8 cellular contexts compared by ENCODE assay signal in genomic region chr1:19096036-19096833, GRCh38.
DNase-seq lines count a peak whose midpoint lies in the region; ATAC-seq and TF ChIP-seq lines count a peak whose summit lies in the region.

No MANE protein-coding gene starts in this region.

- peaks cover 9% of the 10 kb centered on the region for H3K4me1 ChIP-seq in IMR-90 (ENCODE audit: control insufficient read depth, insufficient read depth, low read length)

- intact Hi-C loops in IMR-90 (cut with micrococcal nuclease) = loop anchor here (1.0 to 10.0 kb wide), 2 partner anchors 189 to 501 kb away; no protein-coding TSS in a partner anchor

- H3K27ac ChIP-seq in C4-2B (no peak overlapping the region), IMR-90 (ENCODE audit: insufficient read depth, low read length) (no peak overlapping the region)

- WGBS in IMR-90 (ENCODE audit: extremely low coverage in 2 of 2, insufficient read length in 1 of 2), 2 experiments = 60% methylated on average over 3 of the region's 7 CpGs; no CpG with 5 or more reads in 1 of the 2 experiments

- H3K4me2 ChIP-seq in IMR-90 (ENCODE audit: low read depth, low read length) = no peak overlapping the region

- no peak overlapping the region for H3K23ac ChIP-seq in IMR-90 (ENCODE audit: low read depth, low read length)

- peak; percentile 7 for DNase-seq in IMR-90
- DNase-seq in cerebellar cortex (ENCODE audit: low spot score) = peak; percentile 77
- peak; percentile 59 to 61 for DNase-seq in lung microvascular endothelial cell (ENCODE audit: low read depth in 2 of 2)
- DNase-seq in HCEC 1CT = no peak
- DNase-seq in cortex of kidney (lab: John Stamatoyannopoulos, UW) = no peak
- DNase-seq in GDM1 (lab: John Stamatoyannopoulos, UW) = no peak

- H2AK5ac ChIP-seq in IMR-90 (ENCODE audit: low read depth, low read length) = no peak overlapping the region

- H3K4me3 ChIP-seq in IMR-90 (ENCODE audit: insufficient read depth, low read depth, low read length) = no peak overlapping the region

- H2BK20ac ChIP-seq in IMR-90 (ENCODE audit: low read depth, low read length) = no peak overlapping the region

- peaks cover 25% of the 10 kb centered on the region for H4K20me1 ChIP-seq in IMR-90 (ENCODE audit: insufficient read depth, low read length)

- H3K14ac ChIP-seq in IMR-90 (replicated peaks; ENCODE audit: low read depth, low read length) = no peak overlapping the region

- ATAC-seq in IMR-90 (ENCODE audit: low read depth) = peak; percentile 24; the same call in 1 of the 2 replicates
- no peak for ATAC-seq in HG02970 (IDR thresholded peaks at IDR 0.05; ENCODE audit: low FRiP score, unreplicated experiment)

- H4K5ac ChIP-seq in IMR-90 (ENCODE audit: low read depth, low read length) = no peak overlapping the region

- no peak overlapping the region for H4K8ac ChIP-seq in IMR-90 (ENCODE audit: low read depth in 2 of 2, low read length in 2 of 2)

- no peaks in the 10 kb centered on the region for H3K9me3 ChIP-seq in IMR-90 (ENCODE audit: control insufficient read depth, insufficient read depth, low read length)

- no peak overlapping the region for H3K9ac ChIP-seq in IMR-90 (ENCODE audit: low read depth, low read length)

- H2BK15ac ChIP-seq in IMR-90 (ENCODE audit: low read depth, low read length) = no peak overlapping the region

- no peak overlapping the region for H3K18ac ChIP-seq in IMR-90 (ENCODE audit: low read depth, low read length)

- no peak overlapping the region for H4K91ac ChIP-seq in IMR-90 (ENCODE audit: insufficient read depth, low read depth, low read length)

- in situ Hi-C loops in IMR-90 (cut with MboI; ENCODE audit: low sequenced_read_pairs) = no loop called here

- dilution Hi-C loops in IMR-90 (cut with HindIII; ENCODE audit: low sequenced_read_pairs, unreplicated experiment) = no loop called here

- H3K36me3 ChIP-seq in IMR-90 (ENCODE audit: control insufficient read depth, insufficient read depth, low read length) = peaks cover 77% of the 10 kb centered on the region

- H3K79me1 ChIP-seq in IMR-90 (ENCODE audit: low read depth in 1 of 2, low read length in 2 of 2) = peaks cover 34 to 46% of the 10 kb centered on the region in 2 experiments

- no peaks in the 10 kb centered on the region for H3K27me3 ChIP-seq in IMR-90 (ENCODE audit: control insufficient read depth, insufficient read depth, low read length)

- H2BK120ac ChIP-seq in IMR-90 (ENCODE audit: low read depth, low read length) = no peak overlapping the region

- no peak overlapping the region for H2BK5ac ChIP-seq in IMR-90 (ENCODE audit: low read depth, low read length, poor library complexity, severe bottlenecking)

- H3K9me1 ChIP-seq in IMR-90 (ENCODE audit: insufficient read depth, low read length) = no peaks in the 10 kb centered on the region; the same call in 1 of the 2 replicates

- CTCF ChIA-PET in IMR-90 (lab: Yijun Ruan, JAX) = interaction anchor here (0.6 to 1.6 kb wide), 7 partner anchors 11 to 609 kb away, joined by 3 to 10 read pairs (median 5); no protein-coding TSS in a partner anchor

- POLR2A ChIA-PET in IMR-90 (lab: Charles Lee; ENCODE audit: unreplicated experiment) = no interaction called here

- BruUV-seq in IMR-90 (replicated peaks; lab: Mats Ljungman, UMichigan) = no TSS peak

- H2AFZ ChIP-seq in IMR-90 (replicated peaks; ENCODE audit: low read length, poor library complexity) = no peak overlapping the region

- peak; percentile 42 for TF ChIP-seq CTCF in C4-2B (conservative IDR thresholded peaks at IDR 0.05)
- peak; percentile 34 for TF ChIP-seq CTCF in IMR-90 (conservative IDR thresholded peaks at IDR 0.05; ENCODE audit: low read depth, low read length)

- no peak overlapping the region for H3K56ac ChIP-seq in IMR-90 (ENCODE audit: extremely low read depth, insufficient read depth, low read length)

- no peak overlapping the region for H3K4ac ChIP-seq in IMR-90 (ENCODE audit: low read depth, low read length)

- TF ChIP-seq RAD21 in IMR-90 (IDR thresholded peaks at IDR 0.05; ENCODE audit: low read length) = peak; percentile 55

- no peak for TF ChIP-seq POLR2A in IMR-90 (IDR thresholded peaks at IDR 0.05; ENCODE audit: low read depth, low read length)

- H2AK9ac ChIP-seq in IMR-90 (replicated peaks; ENCODE audit: low read depth, low read length, poor library complexity) = no peak overlapping the region

TF ChIP-seq in IMR-90, 13 proteins besides CTCF, POLR2A, EP300 and RAD21:
- no peak for TF ChIP-seq NFE2L2 (IDR thresholded peaks at IDR 0.05; ENCODE audit: low read depth, low read length)
- peak; percentile 14; the same call in 1 of the 2 replicates for TF ChIP-seq SMC3 (IDR thresholded peaks at IDR 0.05; ENCODE audit: low read depth, low read length)
- TF ChIP-seq, protein P1, sequence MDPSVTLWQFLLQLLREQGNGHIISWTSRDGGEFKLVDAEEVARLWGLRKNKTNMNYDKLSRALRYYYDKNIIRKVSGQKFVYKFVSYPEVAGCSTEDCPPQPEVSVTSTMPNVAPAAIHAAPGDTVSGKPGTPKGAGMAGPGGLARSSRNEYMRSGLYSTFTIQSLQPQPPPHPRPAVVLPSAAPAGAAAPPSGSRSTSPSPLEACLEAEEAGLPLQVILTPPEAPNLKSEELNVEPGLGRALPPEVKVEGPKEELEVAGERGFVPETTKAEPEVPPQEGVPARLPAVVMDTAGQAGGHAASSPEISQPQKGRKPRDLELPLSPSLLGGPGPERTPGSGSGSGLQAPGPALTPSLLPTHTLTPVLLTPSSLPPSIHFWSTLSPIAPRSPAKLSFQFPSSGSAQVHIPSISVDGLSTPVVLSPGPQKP (IDR thresholded peaks at IDR 0.05; ENCODE audit: borderline replicate concordance, low read depth, low read length) = no peak
- TF ChIP-seq CEBPB (IDR thresholded peaks at IDR 0.05; ENCODE audit: low read depth, low read length) = no peak
- no peak for TF ChIP-seq RCOR1 (IDR thresholded peaks at IDR 0.05; ENCODE audit: insufficient replicate concordance, low read length)
- no peak for TF ChIP-seq BHLHE40 (IDR thresholded peaks at IDR 0.05; ENCODE audit: low read depth, low read length)
- TF ChIP-seq RFX5 (IDR thresholded peaks at IDR 0.05; ENCODE audit: low read depth, low read length) = no peak
TF ChIP-seq in IMR-90: peak in this region for 1.

Comparison
In these comparisons a context has a peak if more than half of its experiments do, and no peak if none do; other contexts are left out.
1. DNase-seq: peak in IMR-90 (single experiment), cerebellar cortex (single experiment) and lung microvascular endothelial cell (2 of 2); none in HCEC 1CT (single experiment), cortex of kidney (single experiment) and GDM1 (single experiment).